In genomic region chr10:131703527-131703926, GRCh38 we compare ENCODE assay signal across 20 cellular contexts.
"Had no signal": no experiment of that assay in that cellular context is flagged by ENCODE, and none has a peak within 500 bp of the region (broad histone marks: within the 10 kb centered on the region; RNA-seq: fewer than 3 reads in every experiment).

No MANE protein-coding gene starts in this region.

- H3K36me3 ChIP-seq: breast epithelium, lower lobe of right lung, right lobe of liver, SJSA1, stomach had no signal

- H3K27me3 Mint-ChIP-seq: activated CD8-positive, alpha-beta T cell treated with anti-CD3 and anti-CD28 coated beads for 36 hours had no signal

- H3K4me1 Mint-ChIP-seq: activated B cell treated with CpG ODN at 0.5 μM for 24 hours; activated naive CD4-positive, alpha-beta T cell treated with anti-CD3 and anti-CD28 coated beads, Interleukin-2, amount 50 U/mL, for 24 hours; stimulated activated effector memory CD8-positive, alpha-beta T cell treated with anti-CD3 and anti-CD28 coated beads, Interleukin-12 subunit alpha, Interleukin-12 subunit beta, amount 100 ng/mL, for 72 hours had no signal

- H3K9me3 ChIP-seq: right lobe of liver had no signal

- H3K4me1 ChIP-seq: breast epithelium, lower lobe of right lung, psoas muscle, right lobe of liver, SJSA1, stomach had no signal

- H3K4me3 Mint-ChIP-seq: activated B cell treated with CpG ODN at 0.5 μM for 24 hours; activated CD8-positive, alpha-beta T cell treated with anti-CD3 and anti-CD28 coated beads for 36 hours; activated naive CD4-positive, alpha-beta T cell treated with anti-CD3 and anti-CD28 coated beads, Interleukin-2, amount 50 U/mL, for 24 hours; dendritic cell treated with granulocyte-macrophage colony-stimulating factor and Interleukin-4, amounts not matched to agents 40 ng/mL and 50 ng/mL, for 4 days; stimulated activated effector memory CD8-positive, alpha-beta T cell treated with anti-CD3 and anti-CD28 coated beads, Interleukin-12 subunit alpha, Interleukin-12 subunit beta, amount 100 ng/mL, for 72 hours had no signal

- H3K36me3 Mint-ChIP-seq: stimulated activated effector memory CD8-positive, alpha-beta T cell treated with anti-CD3 and anti-CD28 coated beads, Interleukin-12 subunit alpha, Interleukin-12 subunit beta, amount 100 ng/mL, for 72 hours had no signal

- H3K27ac ChIP-seq: breast epithelium, lower lobe of right lung, psoas muscle, right lobe of liver, SJSA1, stomach had no signal

- H3K27me3 ChIP-seq: right lobe of liver, SJSA1 had no signal

- H3K4me3 ChIP-seq: breast epithelium, lower lobe of right lung, psoas muscle, right lobe of liver, SJSA1, smooth muscle cell, stomach had no signal

- DNase-seq: activated B cell treated with CpG ODN at 0.5 μM for 24 hours; activated CD4-positive, alpha-beta T cell treated with anti-CD3 and anti-CD28 coated beads for 4 hours; activated CD8-positive, alpha-beta T cell treated with anti-CD3 and anti-CD28 coated beads for 36 hours; activated gamma-delta T cell; cerebellar nuclear complex; effector memory CD4-positive, alpha-beta T cell; left colon; lower lobe of right lung; midbrain; psoas muscle; stimulated activated CD4-positive, alpha-beta T cell treated with anti-CD3 and anti-CD28 coated beads, Interleukin-4, amount 100 ng/mL, for 24 hours; stomach; trophoblast cell had no signal

- H3K27ac Mint-ChIP-seq: activated B cell treated with CpG ODN at 0.5 μM for 24 hours; activated CD8-positive, alpha-beta T cell treated with anti-CD3 and anti-CD28 coated beads for 36 hours; activated naive CD4-positive, alpha-beta T cell treated with anti-CD3 and anti-CD28 coated beads, Interleukin-2, amount 50 U/mL, for 24 hours; dendritic cell treated with granulocyte-macrophage colony-stimulating factor and Interleukin-4, amounts not matched to agents 40 ng/mL and 50 ng/mL, for 4 days; stimulated activated effector memory CD8-positive, alpha-beta T cell treated with anti-CD3 and anti-CD28 coated beads, Interleukin-12 subunit alpha, Interleukin-12 subunit beta, amount 100 ng/mL, for 72 hours had no signal

- ATAC-seq: activated CD8-positive, alpha-beta T cell treated with anti-CD3 and anti-CD28 coated beads for 36 hours; left colon; psoas muscle; stimulated activated effector memory CD8-positive, alpha-beta T cell treated with anti-CD3 and anti-CD28 coated beads, Interleukin-12 subunit alpha, Interleukin-12 subunit beta, amount 100 ng/mL, for 72 hours had no signal
